ENCODE assay signal across 2 cellular contexts in the genomic region with DNA sequence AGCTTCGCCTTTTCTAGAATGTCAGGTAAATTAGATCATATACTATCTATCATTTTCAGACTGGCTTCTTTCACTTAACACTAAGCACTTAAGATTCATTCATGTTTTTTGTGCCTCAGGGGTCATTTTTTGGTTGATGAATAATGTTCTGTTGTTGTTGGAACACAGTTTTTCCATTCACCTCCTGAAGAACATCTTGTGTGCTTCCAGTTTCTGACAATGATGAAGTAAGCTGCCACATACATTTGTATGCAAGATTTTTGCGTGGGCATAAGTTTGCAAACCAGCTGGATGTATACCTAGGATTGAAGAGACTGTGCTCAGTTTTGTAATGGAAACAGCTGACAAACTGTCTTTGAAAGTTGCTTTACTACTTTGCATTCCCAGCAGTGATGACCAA.
TF ChIP-seq lines count a peak whose summit lies in the region.

No MANE protein-coding gene starts in this region.

TF ChIP-seq in H1, 55 proteins besides CTCF, POLR2A, EP300 and RAD21:
- TF ChIP-seq BRCA1 (IDR thresholded peaks at IDR 0.05; ENCODE audit: low read depth, low read length) (no peak), POLR2AphosphoS5 (IDR thresholded peaks at IDR 0.05; ENCODE audit: low read depth, low read length) (no peak), RXRA (IDR thresholded peaks at IDR 0.05; ENCODE audit: insufficient read depth, low read depth, low read length) (no peak), CHD1 (IDR thresholded peaks at IDR 0.05; ENCODE audit: low read depth, low read length) (no peak), SAP30 (IDR thresholded peaks at IDR 0.05; ENCODE audit: insufficient read depth, insufficient replicate concordance, low read length) (no peak), KDM5A (IDR thresholded peaks at IDR 0.05; ENCODE audit: low read length) (no peak), FOSL1 (IDR thresholded peaks at IDR 0.05; ENCODE audit: insufficient read depth, low read depth, low read length) (no peak), RFX5 (IDR thresholded peaks at IDR 0.05; ENCODE audit: borderline replicate concordance, low read depth, low read length) (no peak), SP2 (IDR thresholded peaks at IDR 0.05; ENCODE audit: low read length) (no peak), CHD2 (IDR thresholded peaks at IDR 0.05; ENCODE audit: low read length) (no peak), CEBPB (IDR thresholded peaks at IDR 0.05; ENCODE audit: low read depth, low read length) (no peak), SIRT6 (IDR thresholded peaks at IDR 0.05; ENCODE audit: low read length) (no peak), TEAD4 (IDR thresholded peaks at IDR 0.05; ENCODE audit: low read depth, low read length) (no peak), EZH2 (IDR thresholded peaks at IDR 0.05; ENCODE audit: low read depth, low read length, severe bottlenecking) (no peak)
- TF ChIP-seq, protein P1, sequence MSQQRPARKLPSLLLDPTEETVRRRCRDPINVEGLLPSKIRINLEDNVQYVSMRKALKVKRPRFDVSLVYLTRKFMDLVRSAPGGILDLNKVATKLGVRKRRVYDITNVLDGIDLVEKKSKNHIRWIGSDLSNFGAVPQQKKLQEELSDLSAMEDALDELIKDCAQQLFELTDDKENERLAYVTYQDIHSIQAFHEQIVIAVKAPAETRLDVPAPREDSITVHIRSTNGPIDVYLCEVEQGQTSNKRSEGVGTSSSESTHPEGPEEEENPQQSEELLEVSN (IDR thresholded peaks at IDR 0.05) = no peak

TF ChIP-seq in HepG2, 621 proteins besides CTCF, POLR2A, EP300 and RAD21:
- TF ChIP-seq, protein P2, sequence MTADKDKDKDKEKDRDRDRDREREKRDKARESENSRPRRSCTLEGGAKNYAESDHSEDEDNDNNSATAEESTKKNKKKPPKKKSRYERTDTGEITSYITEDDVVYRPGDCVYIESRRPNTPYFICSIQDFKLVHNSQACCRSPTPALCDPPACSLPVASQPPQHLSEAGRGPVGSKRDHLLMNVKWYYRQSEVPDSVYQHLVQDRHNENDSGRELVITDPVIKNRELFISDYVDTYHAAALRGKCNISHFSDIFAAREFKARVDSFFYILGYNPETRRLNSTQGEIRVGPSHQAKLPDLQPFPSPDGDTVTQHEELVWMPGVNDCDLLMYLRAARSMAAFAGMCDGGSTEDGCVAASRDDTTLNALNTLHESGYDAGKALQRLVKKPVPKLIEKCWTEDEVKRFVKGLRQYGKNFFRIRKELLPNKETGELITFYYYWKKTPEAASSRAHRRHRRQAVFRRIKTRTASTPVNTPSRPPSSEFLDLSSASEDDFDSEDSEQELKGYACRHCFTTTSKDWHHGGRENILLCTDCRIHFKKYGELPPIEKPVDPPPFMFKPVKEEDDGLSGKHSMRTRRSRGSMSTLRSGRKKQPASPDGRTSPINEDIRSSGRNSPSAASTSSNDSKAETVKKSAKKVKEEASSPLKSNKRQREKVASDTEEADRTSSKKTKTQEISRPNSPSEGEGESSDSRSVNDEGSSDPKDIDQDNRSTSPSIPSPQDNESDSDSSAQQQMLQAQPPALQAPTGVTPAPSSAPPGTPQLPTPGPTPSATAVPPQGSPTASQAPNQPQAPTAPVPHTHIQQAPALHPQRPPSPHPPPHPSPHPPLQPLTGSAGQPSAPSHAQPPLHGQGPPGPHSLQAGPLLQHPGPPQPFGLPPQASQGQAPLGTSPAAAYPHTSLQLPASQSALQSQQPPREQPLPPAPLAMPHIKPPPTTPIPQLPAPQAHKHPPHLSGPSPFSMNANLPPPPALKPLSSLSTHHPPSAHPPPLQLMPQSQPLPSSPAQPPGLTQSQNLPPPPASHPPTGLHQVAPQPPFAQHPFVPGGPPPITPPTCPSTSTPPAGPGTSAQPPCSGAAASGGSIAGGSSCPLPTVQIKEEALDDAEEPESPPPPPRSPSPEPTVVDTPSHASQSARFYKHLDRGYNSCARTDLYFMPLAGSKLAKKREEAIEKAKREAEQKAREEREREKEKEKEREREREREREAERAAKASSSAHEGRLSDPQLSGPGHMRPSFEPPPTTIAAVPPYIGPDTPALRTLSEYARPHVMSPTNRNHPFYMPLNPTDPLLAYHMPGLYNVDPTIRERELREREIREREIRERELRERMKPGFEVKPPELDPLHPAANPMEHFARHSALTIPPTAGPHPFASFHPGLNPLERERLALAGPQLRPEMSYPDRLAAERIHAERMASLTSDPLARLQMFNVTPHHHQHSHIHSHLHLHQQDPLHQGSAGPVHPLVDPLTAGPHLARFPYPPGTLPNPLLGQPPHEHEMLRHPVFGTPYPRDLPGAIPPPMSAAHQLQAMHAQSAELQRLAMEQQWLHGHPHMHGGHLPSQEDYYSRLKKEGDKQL (CRISPR knock-in tag; IDR thresholded peaks at IDR 0.05; ENCODE audit: low read depth) = no peak
- TF ChIP-seq RBAK (CRISPR knock-in tag; IDR thresholded peaks at IDR 0.05) (no peak), ZNF660 (CRISPR knock-in tag; IDR thresholded peaks at IDR 0.05; ENCODE audit: borderline replicate concordance, low read depth) (no peak), HHEX (CRISPR knock-in tag; IDR thresholded peaks at IDR 0.05) (no peak), HOXA9 (CRISPR knock-in tag; IDR thresholded peaks at IDR 0.05; ENCODE audit: borderline replicate concordance) (no peak), ARNTL (CRISPR knock-in tag; IDR thresholded peaks at IDR 0.05) (no peak)
- TF ChIP-seq, protein P3, sequence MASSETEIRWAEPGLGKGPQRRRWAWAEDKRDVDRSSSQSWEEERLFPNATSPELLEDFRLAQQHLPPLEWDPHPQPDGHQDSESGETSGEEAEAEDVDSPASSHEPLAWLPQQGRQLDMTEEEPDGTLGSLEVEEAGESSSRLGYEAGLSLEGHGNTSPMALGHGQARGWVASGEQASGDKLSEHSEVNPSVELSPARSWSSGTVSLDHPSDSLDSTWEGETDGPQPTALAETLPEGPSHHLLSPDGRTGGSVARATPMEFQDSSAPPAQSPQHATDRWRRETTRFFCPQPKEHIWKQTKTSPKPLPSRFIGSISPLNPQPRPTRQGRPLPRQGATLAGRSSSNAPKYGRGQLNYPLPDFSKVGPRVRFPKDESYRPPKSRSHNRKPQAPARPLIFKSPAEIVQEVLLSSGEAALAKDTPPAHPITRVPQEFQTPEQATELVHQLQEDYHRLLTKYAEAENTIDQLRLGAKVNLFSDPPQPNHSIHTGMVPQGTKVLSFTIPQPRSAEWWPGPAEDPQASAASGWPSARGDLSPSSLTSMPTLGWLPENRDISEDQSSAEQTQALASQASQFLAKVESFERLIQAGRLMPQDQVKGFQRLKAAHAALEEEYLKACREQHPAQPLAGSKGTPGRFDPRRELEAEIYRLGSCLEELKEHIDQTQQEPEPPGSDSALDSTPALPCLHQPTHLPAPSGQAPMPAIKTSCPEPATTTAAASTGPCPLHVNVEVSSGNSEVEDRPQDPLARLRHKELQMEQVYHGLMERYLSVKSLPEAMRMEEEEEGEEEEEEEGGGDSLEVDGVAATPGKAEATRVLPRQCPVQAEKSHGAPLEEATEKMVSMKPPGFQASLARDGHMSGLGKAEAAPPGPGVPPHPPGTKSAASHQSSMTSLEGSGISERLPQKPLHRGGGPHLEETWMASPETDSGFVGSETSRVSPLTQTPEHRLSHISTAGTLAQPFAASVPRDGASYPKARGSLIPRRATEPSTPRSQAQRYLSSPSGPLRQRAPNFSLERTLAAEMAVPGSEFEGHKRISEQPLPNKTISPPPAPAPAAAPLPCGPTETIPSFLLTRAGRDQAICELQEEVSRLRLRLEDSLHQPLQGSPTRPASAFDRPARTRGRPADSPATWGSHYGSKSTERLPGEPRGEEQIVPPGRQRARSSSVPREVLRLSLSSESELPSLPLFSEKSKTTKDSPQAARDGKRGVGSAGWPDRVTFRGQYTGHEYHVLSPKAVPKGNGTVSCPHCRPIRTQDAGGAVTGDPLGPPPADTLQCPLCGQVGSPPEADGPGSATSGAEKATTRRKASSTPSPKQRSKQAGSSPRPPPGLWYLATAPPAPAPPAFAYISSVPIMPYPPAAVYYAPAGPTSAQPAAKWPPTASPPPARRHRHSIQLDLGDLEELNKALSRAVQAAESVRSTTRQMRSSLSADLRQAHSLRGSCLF (CRISPR knock-in tag; IDR thresholded peaks at IDR 0.05; ENCODE audit: borderline replicate concordance) = no peak
